ENCODE assay signal across 8 cellular contexts in genomic region chr2:181715033-181715630, GRCh38. TPM values are rescaled to one million over a fixed set of nuclear protein-coding genes. Genes with fewer than 3 reads are reported as not detected.
DNase-seq lines count a peak whose midpoint lies in the region; ATAC-seq, FAIRE-seq and TF ChIP-seq lines count a peak whose summit lies in the region.

No MANE protein-coding gene starts in this region.

- ATAC-seq in GM18858 (IDR thresholded peaks at IDR 0.05; ENCODE audit: unreplicated experiment), result peak; percentile 91
- ATAC-seq in HG03159 (IDR thresholded peaks at IDR 0.05; ENCODE audit: unreplicated experiment), result peak; percentile 91

- H3K9me1 ChIP-seq in keratinocyte (ENCODE audit: control insufficient read depth, extremely low read depth, insufficient read depth, low read length), result no peaks in the 10 kb centered on the region

- no peak overlapping the region for H3K27ac ChIP-seq in WERI-Rb-1
- H3K27ac ChIP-seq in mammary epithelial cell (ENCODE audit: insufficient read depth, low read depth, low read length), result no peak overlapping the region
- no peak overlapping the region for H3K27ac ChIP-seq in keratinocyte (ENCODE audit: control insufficient read depth, insufficient read depth, low read length)

- H3K4me3 ChIP-seq in WERI-Rb-1 (ENCODE audit: low read depth, low read length), result no peak overlapping the region
- no peak overlapping the region for H3K4me3 ChIP-seq in mammary epithelial cell (replicated peaks in 1 of 3; ENCODE audit: insufficient read depth in 1 of 3, low read depth in 2 of 3, low read length in 3 of 3)
- no peak overlapping the region for H3K4me3 ChIP-seq in keratinocyte (ENCODE audit: control insufficient read depth in 2 of 3, extremely low read depth in 1 of 3, insufficient read depth in 2 of 3, low read depth in 1 of 3, low read length in 3 of 3)

- FAIRE-seq in keratinocyte (lab: Jason Lieb, UNC), result peak; percentile 89

- CTCF ChIA-PET in mammary epithelial cell (lab: Charles Lee; ENCODE audit: low non-redundant PET), result interaction anchor here (0.6 to 1.4 kb wide), 11 partner anchors 136 to 1473 kb away, joined by 3 to 26 read pairs (median 5); partner anchors contain the start of gene ITGA4

- intact Hi-C loops in mammary epithelial cell (cut with micrococcal nuclease), result loop anchor here (1.0 kb wide), 4 partner anchors 142 to 1590 kb away; no protein-coding TSS in a partner anchor

- no peaks in the 10 kb centered on the region for H3K27me3 ChIP-seq in WERI-Rb-1 (ENCODE audit: insufficient read depth, low read depth, severe bottlenecking)
- H3K27me3 ChIP-seq in mammary epithelial cell (ENCODE audit: insufficient read depth, low read length), result peaks cover 2% of the 10 kb centered on the region
- no peaks in the 10 kb centered on the region for H3K27me3 ChIP-seq in keratinocyte (ENCODE audit: control insufficient read depth, extremely low read depth, insufficient read depth, low read length)

- no TSS peak for BruUV-seq in mammary epithelial cell (replicated peaks; lab: Mats Ljungman, UMichigan)

- dilution Hi-C loops in mammary epithelial cell (cut with HindIII; ENCODE audit: low sequenced_read_pairs), result no loop called here
- dilution Hi-C loops in keratinocyte (cut with MboI; ENCODE audit: extremely low pct_ligation_motif_present, low sequenced_read_pairs), result no loop called here

- peak; percentile 49; the same call in 1 of the 2 replicates for TF ChIP-seq CTCF in WERI-Rb-1 (IDR thresholded peaks at IDR 0.05; ENCODE audit: low read depth, low read length)
- TF ChIP-seq CTCF in mammary epithelial cell (conservative IDR thresholded peaks at IDR 0.05 in 1 of 2, IDR thresholded peaks at IDR 0.05 in 1 of 2; ENCODE audit: extremely low read depth in 1 of 2, insufficient read depth in 1 of 2, low read depth in 1 of 2, low read length in 2 of 2), result peak; percentile 66 to 69
- peak; percentile 44 to 62 (median 49) for TF ChIP-seq CTCF in keratinocyte (optimal IDR thresholded peaks at IDR 0.05 in 1 of 3, IDR thresholded peaks at IDR 0.05 in 1 of 3, conservative IDR thresholded peaks at IDR 0.05 in 1 of 3; ENCODE audit: extremely low read depth in 1 of 3, insufficient read depth in 2 of 3, low read length in 3 of 3)

- DNase-seq in ACHN (peak; percentile 84), NCI-H2196 treated with DMSO at 0.1 percent for 48 hours (lab: John Stamatoyannopoulos, UW; ENCODE audit: unreplicated experiment) (peak; percentile 38), WERI-Rb-1 (peak; percentile 81), mammary epithelial cell (peak; percentile 63), keratinocyte (ENCODE audit: low read depth, low spot score) (peak; percentile 28)
- peak; percentile 68 to 77 for DNase-seq in stimulated activated CD4-positive, alpha-beta T cell treated with anti-CD3 and anti-CD28 coated beads, Interleukin-2, amount 100 ng/mL, for 24 hours

- peaks cover 2% of the 10 kb centered on the region for H3K9me3 ChIP-seq in WERI-Rb-1 (ENCODE audit: severe bottlenecking)
- H3K9me3 ChIP-seq in mammary epithelial cell (replicated peaks; ENCODE audit: insufficient read depth, low read length), result no peaks in the 10 kb centered on the region
- H3K9me3 ChIP-seq in keratinocyte (ENCODE audit: control insufficient read depth, low read depth, low read length), result no peaks in the 10 kb centered on the region

- WGBS in mammary epithelial cell (ENCODE audit: low coverage, missing lambda C conversion rate), result 0% methylated on average over 2 of the region's 2 CpGs

- H3K79me2 ChIP-seq in mammary epithelial cell (ENCODE audit: insufficient read depth, low read length) (no peaks in the 10 kb centered on the region), keratinocyte (ENCODE audit: control insufficient read depth, insufficient read depth, low read length) (no peaks in the 10 kb centered on the region)

- H3K36me3 ChIP-seq in WERI-Rb-1, result no peaks in the 10 kb centered on the region
- no peaks in the 10 kb centered on the region for H3K36me3 ChIP-seq in mammary epithelial cell (ENCODE audit: insufficient read depth, low read length)
- H3K36me3 ChIP-seq in keratinocyte (ENCODE audit: control insufficient read depth in 2 of 2, extremely low read depth in 1 of 2, insufficient read depth in 2 of 2, low read length in 2 of 2), result no peaks in the 10 kb centered on the region

- no peaks in the 10 kb centered on the region for H3K4me1 ChIP-seq in mammary epithelial cell (ENCODE audit: insufficient read depth, low read length)
- no peaks in the 10 kb centered on the region for H3K4me1 ChIP-seq in keratinocyte (ENCODE audit: control insufficient read depth, extremely low read depth, insufficient read depth, low read length)

- H3K4me2 ChIP-seq in mammary epithelial cell (ENCODE audit: insufficient read depth, low read depth, low read length) (no peak overlapping the region), keratinocyte (ENCODE audit: control insufficient read depth, extremely low read depth, insufficient read depth, low read depth, low read length) (no peak overlapping the region)

- in situ Hi-C loops in ACHN (cut with HindIII; ENCODE audit: low pct_ligation_motif_present, low pct_unique_long_range_greater_than_20kb, low sequenced_read_pairs) (loop anchor here (25.0 kb wide), 1 partner anchor 153 kb away; no protein-coding TSS in a partner anchor), mammary epithelial cell (cut with MboI; ENCODE audit: low sequenced_read_pairs in 2 of 2) (loop anchor here (10.0 to 25.0 kb wide), 5 partner anchors 128 to 1603 kb away; no protein-coding TSS in a partner anchor)

- no peak overlapping the region for H3K9ac ChIP-seq in mammary epithelial cell (ENCODE audit: insufficient read depth, low read length)
- no peak overlapping the region for H3K9ac ChIP-seq in keratinocyte (ENCODE audit: control insufficient read depth, extremely low read depth, insufficient read depth, low read length)

- H2AFZ ChIP-seq in mammary epithelial cell (ENCODE audit: low read depth, low read length) (peak overlapping the region; percentile 77), keratinocyte (ENCODE audit: control insufficient read depth, low read length) (peak overlapping the region; percentile 51)

- no peaks in the 10 kb centered on the region for H4K20me1 ChIP-seq in mammary epithelial cell (ENCODE audit: insufficient read depth, low read length)
- no peaks in the 10 kb centered on the region for H4K20me1 ChIP-seq in keratinocyte (ENCODE audit: control insufficient read depth, extremely low read depth, insufficient read depth, low read length)

RNA-seq across cellular contexts. Expression of gene NEUROD1, which starts 34.8 kb away (rescaled TPM):
- total RNA-seq in mammary epithelial cell, result not detected
- polyA plus RNA-seq in mammary epithelial cell (not detected), keratinocyte (not detected in 3 replicates)
- polyA minus RNA-seq in mammary epithelial cell (not detected), keratinocyte (not detected in 3 replicates)
- polyA plus RNA-seq in keratinocyte (2011; ENCODE audit: low read depth), result not detected
- polyA plus RNA-seq in keratinocyte (2011; cell fraction: cytosol; rRNA removed), result not detected in 2 replicates
- not detected in 2 replicates for polyA plus RNA-seq in keratinocyte (2011; cell fraction: nucleus; rRNA removed)
- not detected in 2 replicates for polyA plus RNA-seq in keratinocyte (2012; ENCODE audit: low replicate concordance)
- polyA minus RNA-seq in keratinocyte (2011; cell fraction: cytosol; rRNA and poly(A)+ RNA removed), result not detected
- not detected in 2 replicates for polyA minus RNA-seq in keratinocyte (2011; cell fraction: nucleus; rRNA and poly(A)+ RNA removed)

RNA-seq across cellular contexts. Expression of gene CERKL, which starts 58.2 kb away (rescaled TPM):
- 1 to 10 TPM in 1 of 2 donors, not detected in 1; 2.0 TPM for total RNA-seq in mammary epithelial cell
- 0.06 TPM for polyA plus RNA-seq in mammary epithelial cell
- polyA minus RNA-seq in mammary epithelial cell, result not detected
- 0.03 to 0.08 TPM in 2 of 3 replicates, not detected in the other for polyA plus RNA-seq in keratinocyte
- polyA plus RNA-seq in keratinocyte (2011; ENCODE audit: low read depth), result not detected
- polyA plus RNA-seq in keratinocyte (2011; cell fraction: cytosol; rRNA removed), result 0.01 and 0.05 TPM in 2 replicates
- polyA plus RNA-seq in keratinocyte (2011; cell fraction: nucleus; rRNA removed), result not detected in 2 replicates
- 1.4 TPM in 1 of 2 replicates, not detected in the other for polyA plus RNA-seq in keratinocyte (2012; ENCODE audit: low replicate concordance)
- polyA minus RNA-seq in keratinocyte, result 0.16 TPM in 1 of 3 replicates, not detected in the others
- not detected for polyA minus RNA-seq in keratinocyte (2011; cell fraction: cytosol; rRNA and poly(A)+ RNA removed)
- polyA minus RNA-seq in keratinocyte (2011; cell fraction: nucleus; rRNA and poly(A)+ RNA removed), result not detected in 2 replicates

Comparison
In these comparisons a context has a peak if more than half of its experiments do, and no peak if none do; other contexts are left out.
1. DNase-seq: peak in every context shown above with its lines; median percentile 84 in ACHN; 81 in WERI-Rb-1; 72 in stimulated activated CD4-positive, alpha-beta T cell treated with anti-CD3 and anti-CD28 coated beads, Interleukin-2, amount 100 ng/mL, for 24 hours; 63 in mammary epithelial cell; 38 in NCI-H2196 treated with DMSO at 0.1 percent for 48 hours; 28 in keratinocyte.